ENCODE assay signal across 8 cellular contexts in the genomic region with DNA sequence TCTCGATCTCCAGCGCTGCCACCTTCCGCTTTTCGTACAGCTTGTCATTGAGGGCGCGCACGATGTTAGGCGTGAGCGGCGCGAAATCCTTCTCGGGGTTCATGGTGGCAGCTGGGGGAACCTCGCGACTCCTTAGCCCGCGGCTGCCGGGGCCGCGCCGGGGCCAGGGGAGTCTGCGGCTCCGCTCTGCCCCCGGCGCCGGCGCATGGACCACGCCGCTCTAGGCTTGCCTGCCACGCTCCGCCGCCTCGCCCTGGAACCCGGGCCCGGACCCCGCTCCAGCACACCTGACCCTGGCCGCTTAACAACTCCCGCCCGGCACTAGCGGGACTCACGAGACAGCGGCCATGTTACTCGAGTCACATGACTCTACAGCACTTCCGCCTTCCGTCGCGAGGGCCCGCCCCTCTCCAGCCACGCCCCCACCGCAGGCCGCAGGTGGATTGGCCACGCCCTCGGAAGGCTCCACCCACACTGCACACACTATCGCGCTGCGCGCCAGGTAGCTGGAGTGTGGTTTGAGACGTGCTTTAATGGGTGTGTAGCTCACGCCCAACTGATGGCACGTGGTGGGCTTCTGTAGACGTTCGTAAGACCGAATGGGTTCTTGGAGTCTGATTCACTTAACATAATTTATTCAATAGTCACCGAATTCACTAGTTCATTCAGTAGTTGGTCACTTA. TPM values are rescaled to one million over a fixed set of nuclear protein-coding genes. Genes with fewer than 3 reads are reported as not detected.
A peak's percentile ranks its signal among the peaks of the same experiment; 100 is the strongest.
DNase-seq lines count a peak whose midpoint lies in the region; ATAC-seq and TF ChIP-seq lines count a peak whose summit lies in the region.

A gene (minus strand): TSS at position 361 of the 683 bp plus-strand sequence. CDS start 258 bp downstream, at position 103.

- no peak within 1 kb of the TSS for H3K27ac ChIP-seq in PC-3 (ENCODE audit: low read length)
- peak within 1 kb of the TSS in 1 of 2 donors; percentile 33 for H3K27ac ChIP-seq in mucosa of rectum (ENCODE audit: low read depth in 2 of 2, low read length in 2 of 2)

- BruUV-seq in PC-3 (replicated peaks; lab: Mats Ljungman, UMichigan) = no TSS peak

- POLR2A ChIA-PET in PC-3 (lab: Charles Lee; ENCODE audit: unreplicated experiment) = interaction anchor here (0.6 kb wide), 1 partner anchor 30 kb away, joined by 8 read pairs; no protein-coding TSS in a partner anchor

- H2AFZ ChIP-seq in PC-3 (ENCODE audit: low read length) = peak within 1 kb of the TSS; percentile 62

- H3K27me3 ChIP-seq in PC-3 (ENCODE audit: low read length) (no peaks in the 10 kb centered on the region), mucosa of rectum (ENCODE audit: control insufficient read depth in 2 of 2, insufficient read depth in 2 of 2, low read length in 2 of 2) (no peaks in the 10 kb centered on the region)

- peaks cover 45% of the 10 kb centered on the region for H3K79me2 ChIP-seq in PC-3 (ENCODE audit: low read length)

- CTCF ChIA-PET in PC-3 (lab: Charles Lee) = no interaction called here

- no peaks in the 10 kb centered on the region for H3K9me2 ChIP-seq in PC-3 (replicated peaks; ENCODE audit: low read length)

- H3F3A ChIP-seq in PC-3 (ENCODE audit: low read length, unreplicated experiment) = no peaks in the 10 kb centered on the region

- no peaks in the 10 kb centered on the region for H3K9me3 ChIP-seq in PC-3 (ENCODE audit: low read length)
- H3K9me3 ChIP-seq in mucosa of rectum (ENCODE audit: control insufficient read depth in 2 of 2, low read length in 2 of 2) = no peaks in the 10 kb centered on the region

- H3K36me3 ChIP-seq in PC-3 (ENCODE audit: low read depth, low read length) (no peaks in the 10 kb centered on the region), mucosa of rectum (ENCODE audit: control insufficient read depth in 2 of 2, insufficient read depth in 2 of 2, low read length in 2 of 2) (peaks cover 0 to 5% of the 10 kb centered on the region in 2 donors)

- DNase-seq in DMS153 (lab: John Stamatoyannopoulos, UW) (peak; percentile 91), PC-3 (peak; percentile 91), activated T-cell treated with anti-CD3 and anti-CD28 coated beads for 48 hours (ENCODE audit: low read depth) (peak; percentile 96), erythroblast (lab: John Stamatoyannopoulos, UW) (peak; percentile 97)
- peak; percentile 89 for DNase-seq in Jurkat, Clone E6-1 (ENCODE audit: low read depth, low spot score)
- DNase-seq in stimulated activated CD8-positive, alpha-beta memory T cell treated with anti-CD3 and anti-CD28 coated beads, Interleukin-4, amount 100 ng/mL, for 48 hours = peak; percentile 98

- H4K20me1 ChIP-seq in PC-3 (ENCODE audit: low read length) = no peaks in the 10 kb centered on the region

- TF ChIP-seq CTCF in PC-3 (conservative IDR thresholded peaks at IDR 0.05; ENCODE audit: low read depth, low read length) = no peak

- ATAC-seq in GM21619 (IDR thresholded peaks at IDR 0.05; ENCODE audit: unreplicated experiment) (peak; percentile 95), PC-3 (peak; percentile 98)

- intact Hi-C loops in PC-3 (cut with micrococcal nuclease) = no loop called here

- H3K9ac ChIP-seq in PC-3 (ENCODE audit: low read length) = peak within 1 kb of the TSS; percentile 82
- peak within 1 kb of the TSS; percentile 76 to 77 for H3K9ac ChIP-seq in mucosa of rectum (ENCODE audit: low read depth in 1 of 2, low read length in 2 of 2)

- peak; percentile 87 for TF ChIP-seq POLR2A in erythroblast (IDR thresholded peaks at IDR 0.05; ENCODE audit: low read length)

- H3K4me2 ChIP-seq in PC-3 (ENCODE audit: low read length) = peak within 1 kb of the TSS; percentile 84

- H3K4me3 ChIP-seq in Jurkat, Clone E6-1 (ENCODE audit: low read length) = peak within 1 kb of the TSS; percentile 93
- peak within 1 kb of the TSS; percentile 73 for H3K4me3 ChIP-seq in PC-3 (ENCODE audit: low read length)
- peak within 1 kb of the TSS; percentile 81 to 92 for H3K4me3 ChIP-seq in mucosa of rectum (ENCODE audit: low read length in 2 of 2)

- peaks cover 13% of the 10 kb centered on the region; the same call in 1 of the 2 replicates for H3K4me1 ChIP-seq in PC-3 (ENCODE audit: insufficient read depth, low read length)
- peaks cover 8 to 9% of the 10 kb centered on the region in 2 donors for H3K4me1 ChIP-seq in mucosa of rectum (ENCODE audit: control insufficient read depth in 2 of 2, insufficient read depth in 2 of 2, low read length in 2 of 2)

RNA-seq across cellular contexts. Expression of the gene that starts here (rescaled TPM):
- 39.0 TPM for polyA plus RNA-seq in Jurkat, Clone E6-1 (2012; ENCODE audit: insufficient read depth, insufficient read length)
- total RNA-seq in PC-3 (2014; rRNA removed) = 65.5 and 66.4 TPM in 2 replicates
